ENCODE assay signal across 8 cellular contexts in genomic region chr6:166999145-166999844, GRCh38. TPM values are rescaled to one million over a fixed set of nuclear protein-coding genes. Genes with fewer than 3 reads are reported as not detected.
A peak's percentile ranks its signal among the peaks of the same experiment; 100 is the strongest.
DNase-seq lines count a peak whose midpoint lies in the region; ATAC-seq and TF ChIP-seq lines count a peak whose summit lies in the region.

CEP43 (plus strand) TSS chr6:166999397; CDS start chr6:166999413, 16 bp downstream.

- H3K36me3 ChIP-seq in esophagus muscularis mucosa: peaks cover 0 to 8% (median 0%) of the 10 kb centered on the region in 4 donors
- peaks cover 0 to 5% of the 10 kb centered on the region in 2 donors for H3K36me3 ChIP-seq in muscle layer of duodenum (ENCODE audit: control insufficient read depth in 1 of 2, insufficient read depth in 2 of 2, low read length in 2 of 2)

- peak within 1 kb of the TSS; percentile 88 for H3K4me3 Mint-ChIP-seq in activated T-cell treated with anti-CD3 and anti-CD28 coated beads, Interleukin-2, amount 50 U/mL, for 4 hours

- intact Hi-C loops in esophagus muscularis mucosa (cut with DNase I): loop anchor here (2.0 to 5.0 kb wide), 2 partner anchors 42 to 143 kb away; partner anchors contain the start of gene RNASET2

- H3K4me1 Mint-ChIP-seq in activated T-cell treated with anti-CD3 and anti-CD28 coated beads, Interleukin-2, amount 50 U/mL, for 4 hours (ENCODE audit: low read depth): peaks cover 29% of the 10 kb centered on the region

- no CpG with 5 or more reads among the region's 87 CpGs for WGBS in esophagus muscularis mucosa

- peak; percentile 91 for ATAC-seq in GM21717 (IDR thresholded peaks at IDR 0.05; ENCODE audit: unreplicated experiment)
- peak; percentile 94 to 98 for ATAC-seq in activated T-cell treated with anti-CD3 and anti-CD28 coated beads, Interleukin-2, amount 50 U/mL, for 4 hours

- H3K9me3 ChIP-seq in esophagus muscularis mucosa (no peaks in the 10 kb centered on the region), muscle layer of duodenum (ENCODE audit: control insufficient read depth in 1 of 2, low read length in 2 of 2) (no peaks in the 10 kb centered on the region)

- peaks cover 21% of the 10 kb centered on the region for H3K36me3 Mint-ChIP-seq in activated T-cell treated with anti-CD3 and anti-CD28 coated beads, Interleukin-2, amount 50 U/mL, for 4 hours (ENCODE audit: insufficient read depth)

- in situ Hi-C loops in KBM-7 (cut with MboI; ENCODE audit: low pct_unique_long_range_greater_than_20kb, low sequenced_read_pairs): no loop called here

- DNase-seq in DMS114 treated with DMSO at 0.1 percent for 48 hours (lab: John Stamatoyannopoulos, UW; ENCODE audit: unreplicated experiment): peak; percentile 55
- DNase-seq in KBM-7: peak; percentile 96
- DNase-seq in activated T-cell treated with anti-CD3 and anti-CD28 coated beads, Interleukin-2, amount 50 U/mL, for 4 hours: peak; percentile 81
- peak; percentile 97 for DNase-seq in esophagus muscularis mucosa (ENCODE audit: extremely low spot score)
- DNase-seq in stimulated activated CD8-positive, alpha-beta memory T cell treated with anti-CD3 and anti-CD28 coated beads, Interleukin-7, amount 100 ng/mL, for 24 hours (ENCODE audit: low read depth): peak; percentile 72

- TF ChIP-seq POLR2A in esophagus muscularis mucosa (IDR thresholded peaks at IDR 0.05; ENCODE audit: low read depth): no peak

- no peak for TF ChIP-seq EP300 in esophagus muscularis mucosa (IDR thresholded peaks at IDR 0.05)

- peak within 1 kb of the TSS; percentile 71 to 78 (median 72) for H3K27ac ChIP-seq in esophagus muscularis mucosa (replicated peaks in 1 of 4)
- H3K27ac ChIP-seq in muscle layer of duodenum (ENCODE audit: low read length): peak within 1 kb of the TSS; percentile 40

- H3K27me3 ChIP-seq in esophagus muscularis mucosa (no peaks in the 10 kb centered on the region), muscle layer of duodenum (ENCODE audit: low read depth, low read length) (no peaks in the 10 kb centered on the region)

- H3K4me1 ChIP-seq in esophagus muscularis mucosa: peaks cover 3 to 40% (median 34%) of the 10 kb centered on the region in 4 donors
- peaks cover 6 to 25% of the 10 kb centered on the region in 2 donors for H3K4me1 ChIP-seq in muscle layer of duodenum (ENCODE audit: control insufficient read depth in 1 of 2, insufficient read depth in 2 of 2, low read length in 2 of 2)

- H3K9me3 Mint-ChIP-seq in activated T-cell treated with anti-CD3 and anti-CD28 coated beads, Interleukin-2, amount 50 U/mL, for 4 hours: no peaks in the 10 kb centered on the region

- H3K27me3 Mint-ChIP-seq in activated T-cell treated with anti-CD3 and anti-CD28 coated beads, Interleukin-2, amount 50 U/mL, for 4 hours (ENCODE audit: low read depth): no peaks in the 10 kb centered on the region

- H3K4me3 ChIP-seq in esophagus muscularis mucosa (peak within 1 kb of the TSS; percentile 87 to 99 (median 95)), muscle layer of duodenum (ENCODE audit: low read depth in 1 of 2, low read length in 2 of 2) (peak within 1 kb of the TSS; percentile 66 to 100)

- TF ChIP-seq CTCF in esophagus muscularis mucosa (IDR thresholded peaks at IDR 0.05): peak; percentile 5 to 18 (median 12)

TF ChIP-seq in PFSK-1, 5 proteins besides CTCF, POLR2A, EP300 and RAD21:
- 0 out of 4 replicates have a peak, but pooled peaks of 1 of the 2 experiments have one; percentile 11 for TF ChIP-seq REST (IDR thresholded peaks at IDR 0.05; ENCODE audit: insufficient read depth in 1 of 2, low read depth in 2 of 2, low read length in 2 of 2)
- peak; percentile 67 for TF ChIP-seq POLR2AphosphoS5 (IDR thresholded peaks at IDR 0.05; ENCODE audit: low read depth, low read length)
- TF ChIP-seq FOXP2 (optimal IDR thresholded peaks at IDR 0.05; ENCODE audit: borderline replicate concordance, extremely low read depth, extremely low read length, insufficient read depth): peak; percentile 87
- TF ChIP-seq SIN3A (IDR thresholded peaks at IDR 0.05; ENCODE audit: borderline replicate concordance, insufficient read depth, low read length): peak; percentile 52; the same call in 1 of the 2 replicates
- TF ChIP-seq TAF1 (IDR thresholded peaks at IDR 0.05; ENCODE audit: borderline replicate concordance, insufficient read depth, low read length): no peak
TF ChIP-seq in PFSK-1: peak in this region for 4.

RNA-seq across cellular contexts. Expression of gene CEP43, which starts in this region (rescaled TPM):
- polyA plus RNA-seq in PFSK-1 (2012; ENCODE audit: insufficient read length, low read depth): 12.3 TPM
- total RNA-seq in activated T-cell treated with anti-CD3 and anti-CD28 coated beads, Interleukin-2, amount 50 U/mL, for 4 hours: 10 to 100 TPM; 19.5 to 20.2 (median 19.5) TPM
- 10 to 100 TPM in 1 of 4 donors, 1 to 10 TPM in 3; 6.6 to 18.0 (median 8.3) TPM for total RNA-seq in esophagus muscularis mucosa

Comparison
In these comparisons a context has a peak if more than half of its experiments do, and no peak if none do; other contexts are left out.
1. Peak in every context shown above with its lines: DNase-seq, ATAC-seq, H3K4me3 ChIP-seq and H3K27ac ChIP-seq.